In the genomic region with DNA sequence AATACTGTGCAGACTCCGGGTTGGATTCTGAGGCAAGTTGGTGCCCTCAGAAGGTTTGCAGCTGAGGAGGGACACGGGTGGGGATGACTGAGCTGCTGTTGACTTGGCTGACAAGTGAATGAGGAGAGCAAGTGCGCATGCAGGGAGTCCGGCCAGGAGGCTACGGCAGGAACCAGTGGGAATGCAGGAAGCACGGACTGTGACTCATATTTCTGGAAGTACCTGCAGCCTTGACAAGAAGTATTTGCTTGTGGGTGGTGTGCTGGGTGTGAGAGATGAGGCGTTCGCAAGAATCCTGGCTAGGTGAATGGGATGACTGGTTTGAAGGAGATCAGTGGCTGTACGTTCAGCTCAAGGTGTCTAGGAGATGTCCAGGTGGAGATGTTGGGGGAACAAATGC, we compare ENCODE assay signal across 16 cellular contexts. TPM values are rescaled to one million over a fixed set of nuclear protein-coding genes. Genes with fewer than 3 reads are reported as not detected.
DNase-seq lines count a peak whose midpoint lies in the region; ATAC-seq and TF ChIP-seq lines count a peak whose summit lies in the region.
"Had no signal": no experiment of that assay in that cellular context is flagged by ENCODE, and none has a peak within 500 bp of the region (broad histone marks: within the 10 kb centered on the region; RNA-seq: fewer than 3 reads in every experiment).

No MANE protein-coding gene starts in this region.

- peak overlapping the region; percentile 28 for H3K27ac Mint-ChIP-seq in type B pancreatic cell
- H3K27ac Mint-ChIP-seq: memory B cell had no signal

- TF ChIP-seq EP300 in SK-N-SH (IDR thresholded peaks at IDR 0.05; ENCODE audit: borderline replicate concordance in 1 of 2, low read depth in 1 of 2, low read length in 1 of 2) = no peak

- peak; percentile 85 for ATAC-seq in body of pancreas
- ATAC-seq in left colon = peak; percentile 64
- ATAC-seq in GM19023 (IDR thresholded peaks at IDR 0.05; ENCODE audit: unreplicated experiment) = no peak
- no peak for ATAC-seq in GM18502 (IDR thresholded peaks at IDR 0.05; ENCODE audit: poor library complexity, unreplicated experiment)

- peaks cover 21% of the 10 kb centered on the region for H3K27me3 Mint-ChIP-seq in type B pancreatic cell

- H3K27me3 ChIP-seq in body of pancreas (no peaks in the 10 kb centered on the region), SK-N-SH (ENCODE audit: insufficient read depth) (no peaks in the 10 kb centered on the region)
- H3K27me3 ChIP-seq: BLaER1, dorsolateral prefrontal cortex had no signal

- no peak for TF ChIP-seq RAD21 in SK-N-SH (IDR thresholded peaks at IDR 0.05; ENCODE audit: low read length)

- no peaks in the 10 kb centered on the region for H4K20me1 ChIP-seq in SK-N-SH (ENCODE audit: insufficient read depth)
- H4K20me1 ChIP-seq: BLaER1 had no signal

- H3K4me1 ChIP-seq in HEK293 (ENCODE audit: control insufficient read depth, insufficient read depth, low read length) (no peaks in the 10 kb centered on the region), body of pancreas (peaks cover 12% of the 10 kb centered on the region), SK-N-SH (ENCODE audit: control insufficient read depth in 1 of 2, insufficient read depth in 2 of 2, low read depth in 1 of 2, low read length in 1 of 2) (no peaks in the 10 kb centered on the region)
- H3K4me1 ChIP-seq: BLaER1 had no signal

- no peak overlapping the region for H2AFZ ChIP-seq in SK-N-SH (ENCODE audit: low read depth)

- H3K9me2 ChIP-seq in SK-N-SH = no peaks in the 10 kb centered on the region

- no peaks in the 10 kb centered on the region for H3K9me3 ChIP-seq in HEK293 (ENCODE audit: control insufficient read depth, insufficient read depth, low read depth, low read length)
- no peaks in the 10 kb centered on the region for H3K9me3 ChIP-seq in body of pancreas
- no peaks in the 10 kb centered on the region for H3K9me3 ChIP-seq in SK-N-SH
- H3K9me3 ChIP-seq: BLaER1 had no signal

- H3K4me3 Mint-ChIP-seq in type B pancreatic cell = no peak overlapping the region
- H3K4me3 Mint-ChIP-seq: memory B cell had no signal

- DNase-seq in body of pancreas = peak; percentile 38 to 78 (median 64)
- no peak for DNase-seq in left colon
- no peak for DNase-seq in type B pancreatic cell (ENCODE audit: extremely low spot score, unreplicated experiment)
- DNase-seq in T-helper 1 cell = no peak
- DNase-seq in SK-N-SH = no peak
- DNase-seq: activated gamma-delta T cell, EL, NCI-H1092, NCI-H2171 treated with DMSO at 0.1 percent for 48 hours had no signal

- TF ChIP-seq POLR2A in body of pancreas (IDR thresholded peaks at IDR 0.05) = no peak

- H3K9ac ChIP-seq in SK-N-SH = no peak overlapping the region
- H3K9ac ChIP-seq: BLaER1 had no signal

- H3K4me1 Mint-ChIP-seq in type B pancreatic cell (ENCODE audit: unreplicated experiment) = peaks cover 5% of the 10 kb centered on the region

- H3K4me2 ChIP-seq in SK-N-SH = no peak overlapping the region
- H3K4me2 ChIP-seq: BLaER1 had no signal

- H3K4me3 ChIP-seq in HEK293 (ENCODE audit: low read depth, low read length) (no peak overlapping the region), body of pancreas (no peak overlapping the region), SK-N-SH (ENCODE audit: low read depth in 2 of 2, low read length in 1 of 2) (no peak overlapping the region)
- H3K4me3 ChIP-seq: BLaER1, dorsolateral prefrontal cortex had no signal

- H3K79me2 ChIP-seq in SK-N-SH (ENCODE audit: insufficient read depth) = no peaks in the 10 kb centered on the region

- no peak overlapping the region for H3K27ac ChIP-seq in HEK293 (ENCODE audit: extremely low read depth, low read depth, low read length)
- H3K27ac ChIP-seq in body of pancreas = peak overlapping the region in 1 of 4 donors; percentile 63
- H3K27ac ChIP-seq in SK-N-SH (ENCODE audit: low read depth in 2 of 2, low read length in 1 of 2) = no peak overlapping the region
- H3K27ac ChIP-seq: BLaER1, dorsolateral prefrontal cortex, VCaP had no signal

- no peaks in the 10 kb centered on the region for H3K9me3 Mint-ChIP-seq in type B pancreatic cell
- H3K9me3 Mint-ChIP-seq: memory B cell had no signal

- TF ChIP-seq CTCF in HEK293 (tag by site-specific recombination; IDR thresholded peaks at IDR 0.05) (no peak), body of pancreas (IDR thresholded peaks at IDR 0.05) (no peak), type B pancreatic cell (conservative IDR thresholded peaks at IDR 0.05) (no peak), SK-N-SH (IDR thresholded peaks at IDR 0.05) (no peak)

- POLR2A ChIA-PET in HEK293 (lab: Yijun Ruan, JAX) (no interaction called here), SK-N-SH (lab: Yijun Ruan, JAX) (no interaction called here)

- no peaks in the 10 kb centered on the region for H3F3A ChIP-seq in SK-N-SH (replicated peaks; ENCODE audit: insufficient read depth)

- no peaks in the 10 kb centered on the region for H3K36me3 ChIP-seq in HEK293 (ENCODE audit: control insufficient read depth in 2 of 2, insufficient read depth in 1 of 2, low read length in 2 of 2)
- no peaks in the 10 kb centered on the region for H3K36me3 ChIP-seq in body of pancreas (replicated peaks in 1 of 2; ENCODE audit: insufficient read depth in 1 of 2, low read depth in 2 of 2)
- H3K36me3 ChIP-seq in SK-N-SH (replicated peaks in 1 of 2; ENCODE audit: control insufficient read depth in 1 of 2, insufficient read depth in 2 of 2, low read length in 1 of 2) = no peaks in the 10 kb centered on the region
- H3K36me3 ChIP-seq: BLaER1 had no signal

- 23 to 46% methylated on average over 9 of the region's 9 CpGs for WGBS in body of pancreas, 2 donors
- 64% methylated on average over 9 of the region's 9 CpGs for WGBS in SK-N-SH (ENCODE audit: low lambda C conversion rate)

- intact Hi-C loops in body of pancreas (cut with DNase I) = no loop called here
- intact Hi-C loops in left colon (cut with DNase I, micrococcal nuclease) = no loop called here

- H3K36me3 Mint-ChIP-seq in type B pancreatic cell = no peaks in the 10 kb centered on the region
- H3K36me3 Mint-ChIP-seq: memory B cell had no signal

- CTCF ChIA-PET in HEK293 (lab: Yijun Ruan, JAX) = interaction anchor here (0.6 kb wide), 1 partner anchor 40 kb away, joined by 3 read pairs; no protein-coding TSS in a partner anchor
- CTCF ChIA-PET in SK-N-SH (lab: Yijun Ruan, JAX) = interaction anchor here (0.8 kb wide), 1 partner anchor 41 kb away, joined by 3 read pairs; no protein-coding TSS in a partner anchor

TF ChIP-seq in HEK293, 187 proteins besides CTCF, POLR2A, EP300 and RAD21 (continues in another document):
- TF ChIP-seq ZNF354C (tag by site-specific recombination; IDR thresholded peaks at IDR 0.05; ENCODE audit: borderline replicate concordance, low read depth) (no peak), KLF16 (tag by site-specific recombination; IDR thresholded peaks at IDR 0.05) (no peak), ZNF558 (tag by site-specific recombination; IDR thresholded peaks at IDR 0.05) (no peak)

TF ChIP-seq in SK-N-SH, 30 proteins besides CTCF, POLR2A, EP300 and RAD21:
- TF ChIP-seq RXRA (IDR thresholded peaks at IDR 0.05; ENCODE audit: borderline replicate concordance, low read depth) (no peak), TAF1 (IDR thresholded peaks at IDR 0.05; ENCODE audit: borderline replicate concordance, low read depth, low read length) (no peak), EZH2phosphoT487 (IDR thresholded peaks at IDR 0.05; ENCODE audit: borderline replicate concordance, low read depth) (no peak), GABPA (IDR thresholded peaks at IDR 0.05; ENCODE audit: low read depth) (no peak), CHD2 (IDR thresholded peaks at IDR 0.05; ENCODE audit: low read length, partially characterized antibody) (no peak), SMC3 (IDR thresholded peaks at IDR 0.05; ENCODE audit: low read depth, low read length) (no peak), MXI1 (IDR thresholded peaks at IDR 0.05; ENCODE audit: low read depth, low read length) (no peak)
- TF ChIP-seq, protein P1, sequence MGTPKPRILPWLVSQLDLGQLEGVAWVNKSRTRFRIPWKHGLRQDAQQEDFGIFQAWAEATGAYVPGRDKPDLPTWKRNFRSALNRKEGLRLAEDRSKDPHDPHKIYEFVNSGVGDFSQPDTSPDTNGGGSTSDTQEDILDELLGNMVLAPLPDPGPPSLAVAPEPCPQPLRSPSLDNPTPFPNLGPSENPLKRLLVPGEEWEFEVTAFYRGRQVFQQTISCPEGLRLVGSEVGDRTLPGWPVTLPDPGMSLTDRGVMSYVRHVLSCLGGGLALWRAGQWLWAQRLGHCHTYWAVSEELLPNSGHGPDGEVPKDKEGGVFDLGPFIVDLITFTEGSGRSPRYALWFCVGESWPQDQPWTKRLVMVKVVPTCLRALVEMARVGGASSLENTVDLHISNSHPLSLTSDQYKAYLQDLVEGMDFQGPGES (IDR thresholded peaks at IDR 0.05; ENCODE audit: low read depth, low read length) = no peak
- TF ChIP-seq, protein P2, sequence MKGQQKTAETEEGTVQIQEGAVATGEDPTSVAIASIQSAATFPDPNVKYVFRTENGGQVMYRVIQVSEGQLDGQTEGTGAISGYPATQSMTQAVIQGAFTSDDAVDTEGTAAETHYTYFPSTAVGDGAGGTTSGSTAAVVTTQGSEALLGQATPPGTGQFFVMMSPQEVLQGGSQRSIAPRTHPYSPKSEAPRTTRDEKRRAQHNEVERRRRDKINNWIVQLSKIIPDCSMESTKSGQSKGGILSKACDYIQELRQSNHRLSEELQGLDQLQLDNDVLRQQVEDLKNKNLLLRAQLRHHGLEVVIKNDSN (IDR thresholded peaks at IDR 0.05; ENCODE audit: borderline replicate concordance, low read depth) = no peak
- TF ChIP-seq, protein P3, sequence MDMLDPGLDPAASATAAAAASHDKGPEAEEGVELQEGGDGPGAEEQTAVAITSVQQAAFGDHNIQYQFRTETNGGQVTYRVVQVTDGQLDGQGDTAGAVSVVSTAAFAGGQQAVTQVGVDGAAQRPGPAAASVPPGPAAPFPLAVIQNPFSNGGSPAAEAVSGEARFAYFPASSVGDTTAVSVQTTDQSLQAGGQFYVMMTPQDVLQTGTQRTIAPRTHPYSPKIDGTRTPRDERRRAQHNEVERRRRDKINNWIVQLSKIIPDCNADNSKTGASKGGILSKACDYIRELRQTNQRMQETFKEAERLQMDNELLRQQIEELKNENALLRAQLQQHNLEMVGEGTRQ (IDR thresholded peaks at IDR 0.05; ENCODE audit: borderline replicate concordance, low read depth, low read length) = no peak

RNA-seq across cellular contexts. Expression of a gene that starts 30.8 kb away (rescaled TPM):
- total RNA-seq in body of pancreas = not detected
- total RNA-seq in left colon = not detected
- total RNA-seq in type B pancreatic cell (ENCODE audit: low replicate concordance) = 0.97 and 3.1 TPM in 2 replicates
- polyA plus RNA-seq in SK-N-SH (2012; rRNA removed) = not detected in 2 replicates
- not detected in 2 replicates for polyA plus RNA-seq in SK-N-SH (2012; cell fraction: cytosol; rRNA removed)
- not detected in 2 replicates for polyA plus RNA-seq in SK-N-SH (2012; cell fraction: nucleus; rRNA removed)

Comparison
In these comparisons a context has a peak if more than half of its experiments do, and no peak if none do; other contexts are left out.
1. ATAC-seq: peak in body of pancreas (single experiment) and left colon (single experiment); none in GM19023 (single experiment) and GM18502 (single experiment).
2. DNase-seq: peak in body of pancreas (4 of 4); none in left colon (0 of 2), type B pancreatic cell (single experiment), T-helper 1 cell (0 of 5) and SK-N-SH (single experiment).